In genomic region chr13:77732287-77732686, GRCh38 we compare ENCODE assay signal across 19 cellular contexts.
DNase-seq lines count a peak whose midpoint lies in the region; ATAC-seq and TF ChIP-seq lines count a peak whose summit lies in the region.
"Had no signal": no experiment of that assay in that cellular context is flagged by ENCODE, and none has a peak within 500 bp of the region (broad histone marks: within the 10 kb centered on the region; RNA-seq: fewer than 3 reads in every experiment).

No MANE protein-coding gene starts in this region.

- no peak for ATAC-seq in SK-N-SH treated with all-trans-retinoic acid at 6 μM for 48 hours
- ATAC-seq: HepG2 had no signal

- H3K9me3 Mint-ChIP-seq in activated naive CD4-positive, alpha-beta T cell treated with anti-CD3 and anti-CD28 coated beads, Interleukin-2, amount 50 U/mL, for 24 hours = no peaks in the 10 kb centered on the region
- no peaks in the 10 kb centered on the region for H3K9me3 Mint-ChIP-seq in activated naive CD4-positive, alpha-beta T cell treated with anti-CD3 and anti-CD28 coated beads, Interleukin-2, amount 10 ng/mL, durations not matched to agents 7 days and 5 days
- H3K9me3 Mint-ChIP-seq: CD4-positive, CD25-positive, alpha-beta regulatory T cell; HFFc6 had no signal

- H3K4me1 Mint-ChIP-seq in activated naive CD4-positive, alpha-beta T cell treated with anti-CD3 and anti-CD28 coated beads, Interleukin-2, amount 50 U/mL, for 24 hours = peaks cover 29% of the 10 kb centered on the region
- H3K4me1 Mint-ChIP-seq in activated naive CD4-positive, alpha-beta T cell treated with anti-CD3 and anti-CD28 coated beads, Interleukin-2, amount 10 ng/mL, durations not matched to agents 7 days and 5 days = peaks cover 22% of the 10 kb centered on the region

- no peak overlapping the region for H3K4me3 Mint-ChIP-seq in activated naive CD4-positive, alpha-beta T cell treated with anti-CD3 and anti-CD28 coated beads, Interleukin-2, amount 50 U/mL, for 24 hours
- no peak overlapping the region for H3K4me3 Mint-ChIP-seq in activated naive CD4-positive, alpha-beta T cell treated with anti-CD3 and anti-CD28 coated beads, Interleukin-2, amount 10 ng/mL, durations not matched to agents 7 days and 5 days
- H3K4me3 Mint-ChIP-seq: CD4-positive, CD25-positive, alpha-beta regulatory T cell; HFFc6 had no signal

- CTCF ChIA-PET in activated naive CD4-positive, alpha-beta T cell treated with anti-CD3 and anti-CD28 coated beads, Interleukin-2, amount 10 ng/mL, durations not matched to agents 7 days and 5 days (lab: Charles Lee) = no interaction called here

- no peak for DNase-seq in activated naive CD4-positive, alpha-beta T cell treated with anti-CD3 and anti-CD28 coated beads, Interleukin-2, amount 10 ng/mL, durations not matched to agents 7 days and 5 days
- DNase-seq in NCI-H1436 (lab: John Stamatoyannopoulos, UW) (no peak), NCI-H2029 treated with DMSO at 0.1 percent for 48 hours (lab: John Stamatoyannopoulos, UW) (no peak), activated T-cell treated with anti-CD3 and anti-CD28 coated beads for 4 hours (no peak)
- no peak for DNase-seq in activated CD4-positive, alpha-beta T cell treated with anti-CD3 and anti-CD28 coated beads, Interleukin-2, amount 50 U/mL, for 48 hours
- DNase-seq: ACHN; Calu3; CD4-positive, CD25-positive, alpha-beta regulatory T cell; DMS153; DMS79 treated with DMSO at 0.1 percent for 48 hours; EL; GDM1; HCEC 1CT; HFFc6 had no signal

- peak overlapping the region; percentile 17 for H3K27ac Mint-ChIP-seq in activated naive CD4-positive, alpha-beta T cell treated with anti-CD3 and anti-CD28 coated beads, Interleukin-2, amount 50 U/mL, for 24 hours
- no peak overlapping the region for H3K27ac Mint-ChIP-seq in activated naive CD4-positive, alpha-beta T cell treated with anti-CD3 and anti-CD28 coated beads, Interleukin-2, amount 10 ng/mL, durations not matched to agents 7 days and 5 days
- H3K27ac Mint-ChIP-seq: CD4-positive, CD25-positive, alpha-beta regulatory T cell; HFFc6 had no signal

- H3K36me3 Mint-ChIP-seq in activated naive CD4-positive, alpha-beta T cell treated with anti-CD3 and anti-CD28 coated beads, Interleukin-2, amount 50 U/mL, for 24 hours = peaks cover 12% of the 10 kb centered on the region
- H3K36me3 Mint-ChIP-seq in activated naive CD4-positive, alpha-beta T cell treated with anti-CD3 and anti-CD28 coated beads, Interleukin-2, amount 10 ng/mL, durations not matched to agents 7 days and 5 days = peaks cover 30% of the 10 kb centered on the region

- H3K27me3 Mint-ChIP-seq in activated naive CD4-positive, alpha-beta T cell treated with anti-CD3 and anti-CD28 coated beads, Interleukin-2, amount 50 U/mL, for 24 hours = no peaks in the 10 kb centered on the region
- H3K27me3 Mint-ChIP-seq in activated naive CD4-positive, alpha-beta T cell treated with anti-CD3 and anti-CD28 coated beads, Interleukin-2, amount 10 ng/mL, durations not matched to agents 7 days and 5 days = no peaks in the 10 kb centered on the region
- H3K27me3 Mint-ChIP-seq: CD4-positive, CD25-positive, alpha-beta regulatory T cell had no signal

- H3K27ac ChIP-seq in cingulate gyrus (ENCODE audit: low read depth, low read length) = peak overlapping the region; percentile 66
- H3K27ac ChIP-seq: BLaER1 treated with 17β-estradiol and CSF1 and Interleukin-3, amounts not matched to agents 10 nM and 100 nM had no signal

TF ChIP-seq in SK-N-SH treated with all-trans-retinoic acid at 6 μM for 48 hours, 23 proteins besides CTCF, POLR2A, EP300 and RAD21:
- TF ChIP-seq ISL1 (CRISPR knock-in tag; IDR thresholded peaks at IDR 0.05) (0 out of 2 replicates have a peak, but pooled peaks have one; percentile 19), ZNF565 (CRISPR knock-in tag; conservative IDR thresholded peaks at IDR 0.05; ENCODE audit: low read depth) (no peak), GLIS3 (CRISPR knock-in tag; IDR thresholded peaks at IDR 0.05) (no peak), ZNF8 (CRISPR knock-in tag; IDR thresholded peaks at IDR 0.05) (0 out of 2 replicates have a peak, but pooled peaks have one; percentile 21), TSHZ2 (CRISPR knock-in tag; IDR thresholded peaks at IDR 0.05) (peak; percentile 17; the same call in 1 of the 2 replicates), TCF4 (CRISPR knock-in tag; IDR thresholded peaks at IDR 0.05; ENCODE audit: borderline replicate concordance) (peak; percentile 79)
